Comparison of ENCODE assay signal across 10 cellular contexts in the genomic region with DNA sequence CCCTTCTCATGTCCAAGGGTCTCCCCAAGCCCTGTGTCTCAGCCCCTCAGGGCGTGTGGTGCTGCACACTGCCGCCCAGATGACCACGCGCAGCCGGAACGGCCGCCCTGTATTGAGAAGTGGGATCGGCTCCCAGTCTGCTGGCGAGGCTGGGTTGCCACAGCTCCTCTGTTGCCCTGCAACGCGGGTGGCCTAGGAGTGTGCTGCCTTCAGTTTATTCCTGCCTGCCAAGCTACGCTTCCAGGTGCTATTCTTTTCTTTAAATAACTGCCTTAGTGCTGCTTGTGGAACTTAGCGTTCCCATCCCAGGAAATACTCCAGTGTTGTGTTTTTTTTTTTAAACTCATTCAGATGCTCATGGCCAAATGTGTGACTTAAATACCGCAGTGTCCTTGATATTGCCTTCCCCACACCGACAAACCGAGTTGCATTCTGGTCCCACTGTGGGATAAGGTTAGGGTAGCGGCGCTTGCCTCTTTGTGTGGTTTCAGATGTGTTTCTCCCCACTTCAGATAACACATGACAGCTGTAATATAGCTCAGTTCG. TPM values are rescaled to one million over a fixed set of nuclear protein-coding genes. Genes with fewer than 3 reads are reported as not detected.
DNase-seq lines count a peak whose midpoint lies in the region; ATAC-seq, FAIRE-seq and TF ChIP-seq lines count a peak whose summit lies in the region.
"Had no signal": no experiment of that assay in that cellular context is flagged by ENCODE, and none has a peak within 500 bp of the region (broad histone marks: within the 10 kb centered on the region; RNA-seq: fewer than 3 reads in every experiment).

No MANE protein-coding gene starts in this region.

- no peaks in the 10 kb centered on the region for H3K27me3 ChIP-seq in NT2/D1 (ENCODE audit: insufficient read depth, insufficient read length)
- H3K27me3 ChIP-seq in testis: no peaks in the 10 kb centered on the region

- intact Hi-C loops in testis (cut with DNase I; ENCODE audit: low total_unique reads): no loop called here

- peak overlapping the region; percentile 77 to 80 for H3K27ac ChIP-seq in testis

- H3K36me3 ChIP-seq in NT2/D1 (ENCODE audit: insufficient read depth, insufficient read length, low read length): peaks cover 44% of the 10 kb centered on the region
- no peaks in the 10 kb centered on the region for H3K36me3 ChIP-seq in testis (ENCODE audit: low read depth, missing control alignments)

- H3K9me3 Mint-ChIP-seq in central memory CD8-positive, alpha-beta T cell: no peaks in the 10 kb centered on the region
- H3K9me3 Mint-ChIP-seq: neural crest cell had no signal

- H3K4me3 ChIP-seq in NT2/D1 (ENCODE audit: insufficient read length, low read depth) (no peak overlapping the region), testis (no peak overlapping the region)

- H3K27ac Mint-ChIP-seq in central memory CD8-positive, alpha-beta T cell (ENCODE audit: low read depth): peak overlapping the region; percentile 81

- no peak for TF ChIP-seq POLR2A in testis (IDR thresholded peaks at IDR 0.05)

- 25 to 30% methylated on average over 8 to 19 of the region's 19 CpGs for WGBS in testis, 2 donors

- TF ChIP-seq CTCF in testis (IDR thresholded peaks at IDR 0.05): no peak

- peak overlapping the region; percentile 25 for H3K9ac ChIP-seq in NT2/D1 (ENCODE audit: insufficient read length, low read depth)

- no peaks in the 10 kb centered on the region for H3K9me3 ChIP-seq in NT2/D1 (ENCODE audit: insufficient read depth, low read length)
- no peaks in the 10 kb centered on the region for H3K9me3 ChIP-seq in testis

- H3K4me3 Mint-ChIP-seq in central memory CD8-positive, alpha-beta T cell: peak overlapping the region; percentile 70

- FAIRE-seq in GM19239 (lab: Jason Lieb, UNC): no peak

- H3K4me1 Mint-ChIP-seq in central memory CD8-positive, alpha-beta T cell: peaks cover 82% of the 10 kb centered on the region

- peaks cover 14% of the 10 kb centered on the region for H3K36me3 Mint-ChIP-seq in central memory CD8-positive, alpha-beta T cell (ENCODE audit: insufficient read depth)

- H3K4me1 ChIP-seq in NT2/D1 (ENCODE audit: insufficient read depth, insufficient read length) (peaks cover 22% of the 10 kb centered on the region), testis (peaks cover 86% of the 10 kb centered on the region)

- peak; percentile 72 for ATAC-seq in central memory CD8-positive, alpha-beta T cell (replicated peaks; ENCODE audit: extremely low read depth, poor library complexity, severe bottlenecking)
- no peak for ATAC-seq in GM21423 (IDR thresholded peaks at IDR 0.05; ENCODE audit: unreplicated experiment)

- no peaks in the 10 kb centered on the region for H3K27me3 Mint-ChIP-seq in central memory CD8-positive, alpha-beta T cell

- DNase-seq in NT2/D1 (ENCODE audit: low read depth, low spot score): no peak
- DNase-seq in central memory CD8-positive, alpha-beta T cell (ENCODE audit: low spot score in 2 of 2): peak in 1 of 2 donors; percentile 32
- DNase-seq in medulla oblongata (ENCODE audit: extremely low spot score): peak; percentile 78
- peak; percentile 50 for DNase-seq in testis
- DNase-seq in NCI-H524 treated with DMSO at 0.1 percent for 48 hours (lab: John Stamatoyannopoulos, UW): no peak
- DNase-seq in GM19239 (ENCODE audit: insufficient read length, low spot score): no peak
- DNase-seq: activated T-cell treated with anti-CD3 and anti-CD28 coated beads, Interleukin-2, amount 50 U/mL, for 1 hour; NCI-H1048 had no signal

RNA-seq across cellular contexts. Expression of a gene that starts 16.6 kb away (rescaled TPM):
- 100 to 1,000 TPM; 112 to 135 TPM for total RNA-seq in testis
- 158 TPM for polyA plus RNA-seq in testis (ENCODE audit: insufficient read depth, low read depth, low replicate concordance)

RNA-seq across cellular contexts. Expression of a gene that starts 45.0 kb away (rescaled TPM):
- 100 to 1,000 TPM; 195 to 235 TPM for total RNA-seq in testis
- polyA plus RNA-seq in testis (ENCODE audit: insufficient read depth, low read depth, low replicate concordance): 201 TPM

RNA-seq across cellular contexts. Expression of a gene that starts 46.3 kb away (rescaled TPM):
- 1 to 10 TPM; 2.8 to 9.9 TPM for total RNA-seq in testis
- polyA plus RNA-seq in testis (ENCODE audit: insufficient read depth, low read depth, low replicate concordance): 8.3 TPM

Comparison
In these comparisons a context has a peak if more than half of its experiments do, and no peak if none do; other contexts are left out.
1. DNase-seq: peak in medulla oblongata (single experiment) and testis (single experiment); none in NT2/D1 (single experiment), NCI-H524 treated with DMSO at 0.1 percent for 48 hours (single experiment) and GM19239 (single experiment).